In genomic region chr1:150573648-150574071, GRCh38 we compare ENCODE assay signal across 10 cellular contexts. TPM values are rescaled to one million over a fixed set of nuclear protein-coding genes. Genes with fewer than 3 reads are reported as not detected.
DNase-seq lines count a peak whose midpoint lies in the region; ATAC-seq and TF ChIP-seq lines count a peak whose summit lies in the region.
"Not testable (repeated sequence)": the region's sequence is repeated elsewhere in the genome, so short reads cannot be mapped to it uniquely, and the experiment has no call there.
"Had no signal": no experiment of that assay in that cellular context is flagged by ENCODE, and none has a peak within 500 bp of the region (broad histone marks: within the 10 kb centered on the region; RNA-seq: fewer than 3 reads in every experiment).

No MANE protein-coding gene starts in this region.

- peak overlapping the region; percentile 95 for H3K27ac Mint-ChIP-seq in activated naive CD8-positive, alpha-beta T cell
- peak overlapping the region; percentile 76 to 95 (median 82) for H3K27ac Mint-ChIP-seq in immature natural killer cell
- H3K27ac Mint-ChIP-seq in stimulated activated naive CD8-positive, alpha-beta T cell treated with anti-CD3 and anti-CD28 coated beads, Interleukin-15, Interleukin-2, amounts not matched to agents 100 ng/mL and 50 ng/mL, for 24 hours: peak overlapping the region; percentile 91

- peak overlapping the region; percentile 5; the same call in 1 of the 2 replicates for H3K9ac ChIP-seq in Karpas-422 (ENCODE audit: low read length)

- H3K4me2 ChIP-seq in Karpas-422 (ENCODE audit: low read depth, low read length, poor library complexity, severe bottlenecking): peak overlapping the region; percentile 97

- H2AFZ ChIP-seq in Karpas-422 (ENCODE audit: low read length): not testable (repeated sequence)

- H3K4me1 Mint-ChIP-seq in activated naive CD8-positive, alpha-beta T cell (ENCODE audit: low read depth): peaks cover 62% of the 10 kb centered on the region
- peaks cover 85% of the 10 kb centered on the region in 2 donors for H3K4me1 Mint-ChIP-seq in immature natural killer cell
- H3K4me1 Mint-ChIP-seq in stimulated activated naive CD8-positive, alpha-beta T cell treated with anti-CD3 and anti-CD28 coated beads, Interleukin-15, Interleukin-2, amounts not matched to agents 100 ng/mL and 50 ng/mL, for 24 hours (ENCODE audit: low read depth): peaks cover 76% of the 10 kb centered on the region

- peak; percentile 4 to 6 for ATAC-seq in activated CD4-positive, CD25-positive, alpha-beta regulatory T cell treated with anti-CD3 and anti-CD28 coated beads, Interleukin-2, amount 50 U/mL, for 24 hours

- H3K9me3 ChIP-seq in Karpas-422 (ENCODE audit: low read length); effector memory CD4-positive, alpha-beta T cell (ENCODE audit: control insufficient read depth, low read length); neutrophil: not testable (repeated sequence)

- H3K4me3 ChIP-seq in Karpas-422 (ENCODE audit: low read length): peak overlapping the region; percentile 9; the same call in 1 of the 2 replicates
- H3K4me3 ChIP-seq in effector memory CD4-positive, alpha-beta T cell (ENCODE audit: insufficient read depth, low read depth, low read length, poor library complexity, severe bottlenecking): peak overlapping the region; percentile 31
- peak overlapping the region; percentile 80 to 97 for H3K4me3 ChIP-seq in neutrophil (ENCODE audit: low read depth in 1 of 2, low read length in 1 of 2)

- H3K4me1 ChIP-seq in Karpas-422 (ENCODE audit: low read length): peaks cover 81% of the 10 kb centered on the region
- H3K4me1 ChIP-seq in effector memory CD4-positive, alpha-beta T cell (ENCODE audit: control insufficient read depth, insufficient read depth, low read length, poor library complexity, severe bottlenecking): peaks cover 56% of the 10 kb centered on the region
- H3K4me1 ChIP-seq in neutrophil (ENCODE audit: control insufficient read depth in 1 of 2, insufficient read depth in 1 of 2, low read depth in 1 of 2, low read length in 1 of 2): peaks cover 71 to 73% of the 10 kb centered on the region in 2 experiments

- TF ChIP-seq CTCF in C4-2B (conservative IDR thresholded peaks at IDR 0.05); neutrophil (IDR thresholded peaks at IDR 0.05): not testable (repeated sequence)

- not testable (repeated sequence) for H3K27me3 ChIP-seq in Karpas-422 (ENCODE audit: low read length); effector memory CD4-positive, alpha-beta T cell (replicated peaks; ENCODE audit: control insufficient read depth, insufficient read depth, low read length, poor library complexity, severe bottlenecking); neutrophil

- H3K36me3 ChIP-seq in Karpas-422 (ENCODE audit: insufficient read depth, low read length): peaks cover 58% of the 10 kb centered on the region
- peaks cover 62% of the 10 kb centered on the region for H3K36me3 ChIP-seq in effector memory CD4-positive, alpha-beta T cell (ENCODE audit: control insufficient read depth, insufficient read depth, low read length)
- H3K36me3 ChIP-seq in neutrophil: peaks cover 100% of the 10 kb centered on the region

- H3K4me3 Mint-ChIP-seq in activated naive CD8-positive, alpha-beta T cell: peak overlapping the region; percentile 97
- H3K4me3 Mint-ChIP-seq in immature natural killer cell: peak overlapping the region; percentile 36 to 68 (median 54)
- peak overlapping the region; percentile 81 for H3K4me3 Mint-ChIP-seq in stimulated activated naive CD8-positive, alpha-beta T cell treated with anti-CD3 and anti-CD28 coated beads, Interleukin-15, Interleukin-2, amounts not matched to agents 100 ng/mL and 50 ng/mL, for 24 hours

- H3K27ac ChIP-seq in C4-2B (peak overlapping the region; percentile 0; the same call in 1 of the 2 replicates), Karpas-422 (ENCODE audit: low read length) (peak overlapping the region; percentile 93), neutrophil (peak overlapping the region; percentile 100)
- H3K27ac ChIP-seq in effector memory CD4-positive, alpha-beta T cell (ENCODE audit: insufficient read depth, low read length, poor library complexity, severe bottlenecking): peak overlapping the region; percentile 98

- H4K20me1 ChIP-seq in Karpas-422 (ENCODE audit: insufficient read depth, low read depth, low read length): peaks cover 54% of the 10 kb centered on the region

- H3K27me3 Mint-ChIP-seq in activated naive CD8-positive, alpha-beta T cell; stimulated activated naive CD8-positive, alpha-beta T cell treated with anti-CD3 and anti-CD28 coated beads, Interleukin-15, Interleukin-2, amounts not matched to agents 100 ng/mL and 50 ng/mL, for 24 hours: not testable (repeated sequence)
- H3K27me3 Mint-ChIP-seq in immature natural killer cell (ENCODE audit: low read depth in 3 of 3): peaks cover 9 to 57% (median 31%) of the 10 kb centered on the region in 3 donors

- H3K79me2 ChIP-seq in Karpas-422 (ENCODE audit: low read length): peaks cover 53% of the 10 kb centered on the region

- not testable (repeated sequence) for H3K9me2 ChIP-seq in Karpas-422 (replicated peaks; ENCODE audit: insufficient read depth, low read length)

- not testable (repeated sequence) for H3K9me3 Mint-ChIP-seq in activated naive CD8-positive, alpha-beta T cell (ENCODE audit: low read depth); immature natural killer cell; stimulated activated naive CD8-positive, alpha-beta T cell treated with anti-CD3 and anti-CD28 coated beads, Interleukin-15, Interleukin-2, amounts not matched to agents 100 ng/mL and 50 ng/mL, for 24 hours

- H3K36me3 Mint-ChIP-seq in activated naive CD8-positive, alpha-beta T cell: peaks cover 52% of the 10 kb centered on the region
- H3K36me3 Mint-ChIP-seq in immature natural killer cell: peaks cover 50 to 64% (median 52%) of the 10 kb centered on the region in 3 donors
- H3K36me3 Mint-ChIP-seq in stimulated activated naive CD8-positive, alpha-beta T cell treated with anti-CD3 and anti-CD28 coated beads, Interleukin-15, Interleukin-2, amounts not matched to agents 100 ng/mL and 50 ng/mL, for 24 hours (ENCODE audit: low read depth): peaks cover 84% of the 10 kb centered on the region

- not testable (repeated sequence) for DNase-seq in Karpas-422; effector memory CD4-positive, alpha-beta T cell
- DNase-seq in immature natural killer cell: peak in 1 of 3 donors; percentile 15

RNA-seq across cellular contexts. Expression of gene MCL1, which starts 5.8 kb away (rescaled TPM):
- 141 and 150 TPM in 2 replicates for total RNA-seq in Karpas-422 (2014; rRNA removed; shearing (Covaris generic); ENCODE audit: low replicate concordance)
- polyA plus RNA-seq in immature natural killer cell: 100 to 1,000 TPM in 1 of 3 donors, 10 to 100 TPM in 2; 44.2 to 113 (median 73.0) TPM

RNA-seq across cellular contexts. Expression of gene ADAMTSL4, which starts 24.5 kb away (rescaled TPM):
- total RNA-seq in Karpas-422 (2014; rRNA removed; shearing (Covaris generic); ENCODE audit: low replicate concordance): not detected in 2 replicates
- polyA plus RNA-seq in immature natural killer cell: not detected

RNA-seq across cellular contexts. Expression of gene ENSA, which starts 55.8 kb away (rescaled TPM):
- 113 and 121 TPM in 2 replicates for total RNA-seq in Karpas-422 (2014; rRNA removed; shearing (Covaris generic); ENCODE audit: low replicate concordance)
- polyA plus RNA-seq in immature natural killer cell: 10 to 100 TPM; 52.2 to 97.5 (median 82.3) TPM

RNA-seq across cellular contexts. Expression of gene FALEC, which starts 58.1 kb away (rescaled TPM):
- total RNA-seq in Karpas-422 (2014; rRNA removed; shearing (Covaris generic); ENCODE audit: low replicate concordance): 0.54 TPM in 1 of 2 replicates, not detected in the other
- not detected for polyA plus RNA-seq in immature natural killer cell
- total RNA-seq: sciatic nerve, ureter had no signal

Comparison
In these comparisons a context has a peak if more than half of its experiments do, and no peak if none do; other contexts are left out.
1. H3K27ac ChIP-seq: peak in every context shown above with its lines; median percentile 100 in neutrophil; 98 in effector memory CD4-positive, alpha-beta T cell; 93 in Karpas-422; 0 in C4-2B.
2. H3K4me3 ChIP-seq: peak in every context shown above with its lines; median percentile 88 in neutrophil; 31 in effector memory CD4-positive, alpha-beta T cell; 9 in Karpas-422.